1 cellular context compared by ENCODE assay signal in the genomic region with DNA sequence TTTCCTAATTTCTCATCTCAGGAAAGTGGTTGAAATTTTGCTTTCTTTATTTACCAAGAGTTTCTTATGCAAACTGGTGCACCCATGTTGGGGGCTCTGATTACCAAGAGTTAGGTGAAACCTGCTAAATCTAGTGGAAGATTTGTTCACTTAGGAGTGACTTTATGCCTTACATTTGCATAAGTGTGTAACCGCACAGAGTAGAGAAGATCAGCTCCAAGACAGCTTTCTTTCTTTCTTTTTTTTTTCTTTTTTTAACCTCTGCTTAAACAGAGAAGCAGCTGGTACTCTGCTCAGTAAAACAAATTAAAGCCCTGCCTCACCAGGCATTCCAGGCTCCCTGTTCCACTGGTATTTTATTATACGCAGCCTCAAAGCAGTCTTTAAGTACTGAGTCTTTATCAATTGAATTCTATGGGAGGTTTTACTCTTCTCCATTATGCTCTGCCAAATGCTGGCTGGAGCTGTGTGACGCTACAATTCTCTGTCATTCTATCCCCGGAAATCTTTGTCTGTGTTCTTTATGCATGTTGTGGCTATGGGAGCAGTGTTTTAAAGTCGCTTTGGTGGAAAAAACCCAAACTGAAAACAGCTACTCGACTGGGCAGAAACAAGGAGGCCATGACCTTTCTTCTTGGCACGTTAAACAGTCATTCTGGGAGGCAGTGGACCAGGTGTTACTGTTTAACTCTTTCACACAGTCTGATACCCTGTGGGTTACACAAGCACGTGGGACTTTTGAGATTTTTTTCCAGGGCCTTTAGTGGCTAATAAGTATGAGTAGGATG.
TF ChIP-seq lines count a peak whose summit lies in the region.

No MANE protein-coding gene starts in this region.

TF ChIP-seq in HepG2, 621 proteins besides CTCF, POLR2A, EP300 and RAD21 (continued from another document):
- TF ChIP-seq CREM (IDR thresholded peaks at IDR 0.05) (no peak), CREM (CRISPR knock-in tag; IDR thresholded peaks at IDR 0.05) (no peak), ZSCAN22 (CRISPR knock-in tag; IDR thresholded peaks at IDR 0.05) (no peak), ATF7-NPFF (CRISPR knock-in tag; IDR thresholded peaks at IDR 0.05; ENCODE audit: low read depth) (no peak), NR2F6 (IDR thresholded peaks at IDR 0.05) (0 out of 2 replicates have a peak, but pooled peaks have one; percentile 23), NR2F6 (CRISPR knock-in tag; IDR thresholded peaks at IDR 0.05) (peak; percentile 37; the same call in 1 of the 2 replicates), HNRNPK (IDR thresholded peaks at IDR 0.05; ENCODE audit: low read depth, low read length, poor library complexity, severe bottlenecking) (no peak)
